Comparison of ENCODE assay signal across 9 cellular contexts in the genomic region with DNA sequence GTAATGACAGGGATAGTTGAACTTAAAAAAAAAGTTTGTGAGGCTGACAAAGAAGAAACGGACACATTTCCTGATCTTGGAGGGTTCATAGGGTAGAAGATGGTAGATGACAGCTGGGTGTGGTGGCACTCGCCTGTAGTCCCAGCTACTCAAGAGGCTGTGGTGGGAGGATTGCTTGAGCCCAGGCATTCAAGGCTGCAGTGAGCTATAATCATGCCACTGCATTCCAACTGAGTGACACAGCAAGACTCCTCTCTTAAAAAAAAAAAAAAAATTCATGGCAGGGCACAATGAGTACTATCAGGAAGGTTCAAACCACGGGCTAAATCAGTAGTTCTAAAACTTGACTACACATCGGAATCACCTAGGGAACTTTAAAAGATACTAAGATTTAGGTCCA. TPM values are rescaled to one million over a fixed set of nuclear protein-coding genes. Genes with fewer than 3 reads are reported as not detected.
DNase-seq lines count a peak whose midpoint lies in the region; ATAC-seq and TF ChIP-seq lines count a peak whose summit lies in the region.
"Had no signal": no experiment of that assay in that cellular context is flagged by ENCODE, and none has a peak within 500 bp of the region (broad histone marks: within the 10 kb centered on the region; RNA-seq: fewer than 3 reads in every experiment).

No MANE protein-coding gene starts in this region.

- H3K9me3 Mint-ChIP-seq in endodermal cell, result peaks cover 26% of the 10 kb centered on the region
- no peaks in the 10 kb centered on the region for H3K9me3 Mint-ChIP-seq in natural killer cell

- 78 to 82% methylated on average over 4 of the region's 4 CpGs for WGBS in endodermal cell (ENCODE audit: insufficient coverage in 1 of 2, insufficient read length in 1 of 2), 2 experiments

- H3K27me3 ChIP-seq in endodermal cell (ENCODE audit: control insufficient read depth, insufficient read depth, low read length, poor library complexity, severe bottlenecking), result peaks cover 36% of the 10 kb centered on the region

- H3K27ac Mint-ChIP-seq in endodermal cell (no peak overlapping the region), natural killer cell (peak overlapping the region; percentile 85 to 96)

- H3K9ac ChIP-seq in endodermal cell (ENCODE audit: extremely low read depth, low read length, poor library complexity, severe bottlenecking), result no peak overlapping the region

- intact Hi-C loops in natural killer cell (cut with micrococcal nuclease), result loop anchor here (5.0 kb wide), 1 partner anchor 91 kb away; no protein-coding TSS in a partner anchor

- DNase-seq in GM04503 (ENCODE audit: low read depth), result peak; percentile 56
- peak; percentile 89 for DNase-seq in RKO (ENCODE audit: low spot score)
- DNase-seq in endodermal cell, result no peak
- no peak for DNase-seq in natural killer cell
- no peak for DNase-seq in SIG-M5 (lab: John Stamatoyannopoulos, UW)
- no peak for DNase-seq in NCI-H146 (lab: John Stamatoyannopoulos, UW)
- no peak for DNase-seq in activated CD4-positive, alpha-beta T cell treated with anti-CD3 and anti-CD28 coated beads for 48 hours

- peaks cover 36% of the 10 kb centered on the region for H3K27me3 Mint-ChIP-seq in endodermal cell (ENCODE audit: insufficient read depth)
- H3K27me3 Mint-ChIP-seq in natural killer cell (ENCODE audit: low read depth in 2 of 2), result no peaks in the 10 kb centered on the region

- no peaks in the 10 kb centered on the region for H3K4me1 ChIP-seq in endodermal cell (ENCODE audit: control insufficient read depth, insufficient read depth, low read length)

- H3K4me1 Mint-ChIP-seq in endodermal cell, result peaks cover 30% of the 10 kb centered on the region
- H3K4me1 Mint-ChIP-seq in natural killer cell, result peaks cover 70 to 72% of the 10 kb centered on the region in 2 donors

- TF ChIP-seq CTCF in endodermal cell (conservative IDR thresholded peaks at IDR 0.05) (no peak), natural killer cell (IDR thresholded peaks at IDR 0.05) (no peak)

- no peaks in the 10 kb centered on the region for H3K36me3 ChIP-seq in endodermal cell (ENCODE audit: control insufficient read depth, insufficient read depth, low read length)

- H3K27ac ChIP-seq in endodermal cell (ENCODE audit: low read depth, low read length), result no peak overlapping the region
- H3K27ac ChIP-seq: VCaP had no signal

- H3K9me3 ChIP-seq in endodermal cell (ENCODE audit: control insufficient read depth, low read length), result peaks cover 33% of the 10 kb centered on the region

- ATAC-seq in natural killer cell (no peak), GM21717 (IDR thresholded peaks at IDR 0.05; ENCODE audit: unreplicated experiment) (no peak)

- H3K4me3 Mint-ChIP-seq in endodermal cell (peak overlapping the region; percentile 75), natural killer cell (peak overlapping the region; percentile 93)

- H3K36me3 Mint-ChIP-seq in endodermal cell (ENCODE audit: low read depth), result peaks cover 5% of the 10 kb centered on the region
- no peaks in the 10 kb centered on the region for H3K36me3 Mint-ChIP-seq in natural killer cell

- no peak overlapping the region for H3K4me3 ChIP-seq in endodermal cell (ENCODE audit: low read length)

RNA-seq across cellular contexts. Expression of a gene that starts 2.0 kb away (rescaled TPM):
- 10 to 100 TPM; 12.5 to 13.7 TPM for total RNA-seq in endodermal cell
- 19.4 TPM for polyA plus RNA-seq in endodermal cell (2013, experiment 1 of 2)
- 20.5 TPM for polyA plus RNA-seq in endodermal cell (2013, experiment 2 of 2)
- 10 to 100 TPM in 2 of 3 donors, 1 to 10 TPM in 1; 9.3 to 19.7 (median 11.4) TPM for total RNA-seq in natural killer cell

RNA-seq across cellular contexts. Expression of a gene that starts 44.4 kb away (rescaled TPM):
- total RNA-seq in endodermal cell (1,000 to 10,000 TPM in 1 of 2 donors, 100 to 1,000 TPM in 1; 194 to 1,067 TPM), natural killer cell (over 10,000 TPM in 2 of 3 donors, 1,000 to 10,000 TPM in 1; 9,586 to 11,061 (median 11,048) TPM)
- 75.8 TPM for polyA plus RNA-seq in endodermal cell (2013, experiment 1 of 2)
- polyA plus RNA-seq in endodermal cell (2013, experiment 2 of 2), result 63.2 TPM

Comparison
In these comparisons a context has a peak if more than half of its experiments do, and no peak if none do; other contexts are left out.
1. DNase-seq: peak in GM04503 (single experiment) and RKO (single experiment); none in endodermal cell (single experiment), natural killer cell (single experiment), SIG-M5 (single experiment), NCI-H146 (single experiment) and activated CD4-positive, alpha-beta T cell treated with anti-CD3 and anti-CD28 coated beads for 48 hours (single experiment).
2. RNA of a gene that starts 44.4 kb away (total RNA-seq): 9,586 to 11,061 TPM in natural killer cell; 194 to 1,067 TPM in endodermal cell; every median in the first group is over 4 times any median in the second.